In genomic region chr13:65613004-65613403, GRCh38 we compare ENCODE assay signal across 11 cellular contexts.
DNase-seq lines count a peak whose midpoint lies in the region; ATAC-seq, FAIRE-seq and TF ChIP-seq lines count a peak whose summit lies in the region.
"Had no signal": no experiment of that assay in that cellular context is flagged by ENCODE, and none has a peak within 500 bp of the region (broad histone marks: within the 10 kb centered on the region; RNA-seq: fewer than 3 reads in every experiment).

No MANE protein-coding gene starts in this region.

- in situ Hi-C loops in HepG2 (cut with HindIII; ENCODE audit: extremely low pct_ligation_motif_present, low pct_unique_long_range_greater_than_20kb): no loop called here

- no peaks in the 10 kb centered on the region for H3K27me3 Mint-ChIP-seq in naive thymus-derived CD4-positive, alpha-beta T cell

- H3K9me3 Mint-ChIP-seq in naive thymus-derived CD4-positive, alpha-beta T cell: peaks cover 0 to 21% (median 7%) of the 10 kb centered on the region in 11 donors

- no peaks in the 10 kb centered on the region for H3K79me1 ChIP-seq in H1 (ENCODE audit: low read depth, low read length)

- no peak overlapping the region for H4K91ac ChIP-seq in H1 (replicated peaks; ENCODE audit: insufficient read length, low read length)

- no peak overlapping the region for H4K5ac ChIP-seq in H1 (ENCODE audit: insufficient read length, low read depth, low read length)

- no peaks in the 10 kb centered on the region for H3K4me1 Mint-ChIP-seq in naive thymus-derived CD4-positive, alpha-beta T cell

- H3K56ac ChIP-seq in H1 (replicated peaks; ENCODE audit: insufficient read length, low read depth, low read length): no peak overlapping the region

- POLR2A ChIA-PET in HepG2 (lab: Yijun Ruan, JAX) (no interaction called here), H1 (lab: Charles Lee; ENCODE audit: partially characterized antibody) (no interaction called here)
- POLR2A ChIA-PET in naive thymus-derived CD4-positive, alpha-beta T cell (lab: Charles Lee): no interaction called here

- TF ChIP-seq POLR2A in HepG2 (IDR thresholded peaks at IDR 0.05; ENCODE audit: insufficient read depth in 1 of 2, low read depth in 2 of 2, low read length in 2 of 2) (no peak), right lobe of liver (IDR thresholded peaks at IDR 0.05) (no peak), H1 (IDR thresholded peaks at IDR 0.05; ENCODE audit: control extremely low read depth in 1 of 2, low read depth in 2 of 2, low read length in 2 of 2) (no peak)

- H3K9ac ChIP-seq in HepG2 (ENCODE audit: insufficient read depth, low read depth, low read length): no peak overlapping the region
- H3K9ac ChIP-seq in H1 (replicated peaks in 1 of 4; ENCODE audit: extremely low read depth in 1 of 4, low read depth in 3 of 4, low read length in 3 of 4): no peak overlapping the region
- H3K9ac ChIP-seq: KMS-11 had no signal

- H3K4me3 Mint-ChIP-seq in naive thymus-derived CD4-positive, alpha-beta T cell: no peak overlapping the region

- TF ChIP-seq CTCF in HepG2 (CRISPR knock-in tag; IDR thresholded peaks at IDR 0.05) (no peak), right lobe of liver (IDR thresholded peaks at IDR 0.05) (peak in 1 of 4 donors; percentile 22), LNCaP clone FGC (IDR thresholded peaks at IDR 0.05; ENCODE audit: control insufficient read depth, extremely low read depth, insufficient read depth) (peak; percentile 29), H1 (IDR thresholded peaks at IDR 0.05; ENCODE audit: control extremely low read depth in 1 of 3, insufficient read depth in 1 of 3, low read depth in 1 of 3, low read length in 3 of 3) (peak in 2 of 3 experiments; percentile 31 to 78; a peak in 2 of 4 replicates), hepatocyte (IDR thresholded peaks at IDR 0.05; ENCODE audit: poor library complexity) (no peak)

- H3K27me3 ChIP-seq in HepG2 (ENCODE audit: control insufficient read depth in 1 of 2, insufficient read depth in 2 of 2, low read length in 2 of 2) (no peaks in the 10 kb centered on the region), right lobe of liver (no peaks in the 10 kb centered on the region), H1 (replicated peaks in 1 of 4; ENCODE audit: control insufficient read depth in 3 of 4, extremely low read depth in 1 of 4, insufficient read depth in 3 of 4, low read length in 3 of 4) (no peaks in the 10 kb centered on the region), hepatocyte (no peaks in the 10 kb centered on the region)
- H3K27me3 ChIP-seq in naive thymus-derived CD4-positive, alpha-beta T cell (ENCODE audit: control insufficient read depth in 2 of 2, insufficient read depth in 2 of 2, low read length in 2 of 2): no peaks in the 10 kb centered on the region

- TF ChIP-seq EP300 in HepG2 (IDR thresholded peaks at IDR 0.05; ENCODE audit: low read depth in 2 of 2, low read length in 2 of 2): no peak
- TF ChIP-seq EP300 in HepG2 (CRISPR knock-in tag; IDR thresholded peaks at IDR 0.05; ENCODE audit: borderline replicate concordance): no peak
- TF ChIP-seq EP300 in H1 (IDR thresholded peaks at IDR 0.05; ENCODE audit: borderline replicate concordance in 1 of 2, low read depth in 2 of 2, low read length in 2 of 2): no peak

- no peak overlapping the region for H3K4me2 ChIP-seq in HepG2 (ENCODE audit: low read depth, low read length)
- no peak overlapping the region for H3K4me2 ChIP-seq in H1 (ENCODE audit: insufficient read depth in 1 of 2, low read depth in 2 of 2, low read length in 2 of 2)
- no peak overlapping the region for H3K4me2 ChIP-seq in hepatocyte
- H3K4me2 ChIP-seq: KMS-11 had no signal

- H3K23ac ChIP-seq in H1 (ENCODE audit: insufficient read length): no peak overlapping the region

- H3K4ac ChIP-seq in H1 (replicated peaks; ENCODE audit: insufficient read length, low read depth, low read length): no peak overlapping the region

- H3K4me1 ChIP-seq in HepG2 (ENCODE audit: insufficient read depth, low read length) (no peaks in the 10 kb centered on the region), right lobe of liver (no peaks in the 10 kb centered on the region), H1 (replicated peaks in 1 of 4; ENCODE audit: control insufficient read depth in 3 of 4, insufficient read depth in 4 of 4, low read length in 3 of 4) (no peaks in the 10 kb centered on the region), hepatocyte (ENCODE audit: insufficient read depth) (no peaks in the 10 kb centered on the region)
- H3K4me1 ChIP-seq in naive thymus-derived CD4-positive, alpha-beta T cell (ENCODE audit: control insufficient read depth in 2 of 2, insufficient read depth in 2 of 2, low read length in 2 of 2): no peaks in the 10 kb centered on the region

- peak; percentile 65 for ATAC-seq in HepG2
- ATAC-seq in right lobe of liver: no peak
- no peak for ATAC-seq in HG02678 (IDR thresholded peaks at IDR 0.05; ENCODE audit: unreplicated experiment)
- ATAC-seq in naive thymus-derived CD4-positive, alpha-beta T cell: no peak
- ATAC-seq: Right ventricle myocardium inferior had no signal

- no peaks in the 10 kb centered on the region for H3K36me3 Mint-ChIP-seq in naive thymus-derived CD4-positive, alpha-beta T cell

- H2BK5ac ChIP-seq in H1 (ENCODE audit: low read depth, low read length): no peak overlapping the region

- H3K9me2 ChIP-seq in hepatocyte (replicated peaks; ENCODE audit: insufficient read depth): no peaks in the 10 kb centered on the region

- H3K9me3 ChIP-seq in HepG2 (ENCODE audit: low read length) (no peaks in the 10 kb centered on the region), right lobe of liver (no peaks in the 10 kb centered on the region), H1 (ENCODE audit: insufficient read depth in 2 of 2, low read depth in 1 of 2, low read length in 1 of 2) (no peaks in the 10 kb centered on the region), hepatocyte (ENCODE audit: low read depth) (no peaks in the 10 kb centered on the region)
- no peaks in the 10 kb centered on the region for H3K9me3 ChIP-seq in naive thymus-derived CD4-positive, alpha-beta T cell (ENCODE audit: control insufficient read depth in 2 of 3, low read length in 3 of 3)

- no peaks in the 10 kb centered on the region for H4K20me1 ChIP-seq in HepG2 (ENCODE audit: insufficient read depth, low read length)
- no peaks in the 10 kb centered on the region for H4K20me1 ChIP-seq in H1 (replicated peaks in 1 of 2; ENCODE audit: control insufficient read depth in 1 of 2, insufficient read depth in 2 of 2, low read length in 2 of 2)
- no peaks in the 10 kb centered on the region for H4K20me1 ChIP-seq in hepatocyte (ENCODE audit: insufficient read depth, poor library complexity, severe bottlenecking)

- WGBS in HepG2 (ENCODE audit: low lambda C conversion rate): 3% methylated on average over 2 of the region's 2 CpGs
- 56% methylated on average over 2 of the region's 2 CpGs for WGBS in right lobe of liver (ENCODE audit: insufficient coverage, low coverage, low lambda C conversion rate, missing lambda C conversion rate)
- 81% methylated on average over 2 of the region's 2 CpGs; no CpG with 5 or more reads in 1 of the 2 experiments for WGBS in H1 (ENCODE audit: extremely low coverage in 1 of 2, insufficient coverage in 1 of 2, insufficient read length in 1 of 2, insufficient replicate concordance in 2 of 2, low coverage in 1 of 2, low lambda C conversion rate in 2 of 2, missing lambda C conversion rate in 1 of 2), 2 experiments
- 73% methylated on average over 2 of the region's 2 CpGs for WGBS in hepatocyte (ENCODE audit: low lambda C conversion rate, missing lambda C conversion rate)

- no peak overlapping the region for H3K27ac ChIP-seq in HepG2 (ENCODE audit: extremely low read length, insufficient read depth, low read length)
- H3K27ac ChIP-seq in right lobe of liver: no peak overlapping the region
- no peak overlapping the region for H3K27ac ChIP-seq in H1 (ENCODE audit: low read depth, low read length)
- no peak overlapping the region for H3K27ac ChIP-seq in hepatocyte
- no peak overlapping the region for H3K27ac ChIP-seq in naive thymus-derived CD4-positive, alpha-beta T cell (ENCODE audit: low read depth, low read length)
- H3K27ac ChIP-seq: KMS-11 had no signal

- H3K36me3 ChIP-seq in HepG2 (replicated peaks in 1 of 2; ENCODE audit: control insufficient read depth in 1 of 2, insufficient read depth in 2 of 2, low read length in 2 of 2) (no peaks in the 10 kb centered on the region), right lobe of liver (no peaks in the 10 kb centered on the region), H1 (ENCODE audit: control insufficient read depth in 2 of 4, insufficient read depth in 4 of 4, low read length in 3 of 4) (no peaks in the 10 kb centered on the region), hepatocyte (replicated peaks; ENCODE audit: insufficient read depth, low read depth) (no peaks in the 10 kb centered on the region)
- no peaks in the 10 kb centered on the region for H3K36me3 ChIP-seq in naive thymus-derived CD4-positive, alpha-beta T cell (ENCODE audit: control insufficient read depth in 2 of 3, insufficient read depth in 3 of 3, low read length in 3 of 3)

- H2BK120ac ChIP-seq in H1 (replicated peaks; ENCODE audit: low read depth, low read length): no peak overlapping the region

- H3K14ac ChIP-seq in H1 (ENCODE audit: insufficient read length): no peak overlapping the region

- no peak overlapping the region for H3K4me3 ChIP-seq in HepG2 (replicated peaks in 1 of 3; ENCODE audit: insufficient read depth in 1 of 3, low read depth in 2 of 3, low read length in 3 of 3)
- H3K4me3 ChIP-seq in right lobe of liver: no peak overlapping the region
- no peak overlapping the region for H3K4me3 ChIP-seq in LNCaP clone FGC (ENCODE audit: low read depth, low read length)
- no peak overlapping the region for H3K4me3 ChIP-seq in H1 (ENCODE audit: extremely low read depth in 1 of 4, insufficient read depth in 2 of 4, low read depth in 3 of 4, low read length in 4 of 4)
- no peak overlapping the region for H3K4me3 ChIP-seq in hepatocyte
- no peak overlapping the region for H3K4me3 ChIP-seq in naive thymus-derived CD4-positive, alpha-beta T cell (ENCODE audit: low read length)

- H3K23me2 ChIP-seq in H1 (ENCODE audit: low read depth, low read length): no peaks in the 10 kb centered on the region

- no peak overlapping the region for H2AFZ ChIP-seq in HepG2 (ENCODE audit: low read length)
- 0 out of 2 replicates have a peak overlapping the region, but pooled peaks have one; percentile 20 for H2AFZ ChIP-seq in H1 (ENCODE audit: low read length)
- H2AFZ ChIP-seq in hepatocyte: no peak overlapping the region

- H3K79me2 ChIP-seq in HepG2 (ENCODE audit: insufficient read depth, low read length) (no peaks in the 10 kb centered on the region), H1 (ENCODE audit: control insufficient read depth in 1 of 2, insufficient read depth in 2 of 2, low read length in 2 of 2) (no peaks in the 10 kb centered on the region), hepatocyte (no peaks in the 10 kb centered on the region)

- H3K18ac ChIP-seq in H1 (ENCODE audit: extremely low read depth, low read length): no peak overlapping the region

- peak; percentile 2 for DNase-seq in HepG2 (ENCODE audit: low spot score)
- DNase-seq in right lobe of liver: no peak
- no peak for DNase-seq in LNCaP clone FGC (ENCODE audit: low read depth)
- DNase-seq in H1 (ENCODE audit: low read depth in 1 of 2, low spot score in 2 of 2): peak in 1 of 2 experiments; percentile 46
- no peak for DNase-seq in hepatocyte (ENCODE audit: low spot score)
- DNase-seq in naive thymus-derived CD4-positive, alpha-beta T cell: no peak
- DNase-seq in effector CD4-positive, alpha-beta T cell: no peak

- intact Hi-C loops in HepG2 (cut with micrococcal nuclease; ENCODE audit: unreplicated experiment): no loop called here
- intact Hi-C loops in right lobe of liver (cut with DNase I): no loop called here
- intact Hi-C loops in naive thymus-derived CD4-positive, alpha-beta T cell (cut with micrococcal nuclease): loop anchor here in 1 of 2 donors (5.0 kb wide), 1 partner anchor 1624 kb away; no protein-coding TSS in a partner anchor

- no peak overlapping the region for H2BK12ac ChIP-seq in H1 (ENCODE audit: low read depth, low read length)

- FAIRE-seq in HepG2 (lab: Jason Lieb, UNC): no peak
- FAIRE-seq in H1 (lab: Jason Lieb, UNC): peak; percentile 74
- FAIRE-seq: astrocyte had no signal

- H2BK15ac ChIP-seq in H1 (ENCODE audit: low read length): no peak overlapping the region

- no peak overlapping the region for H2AK5ac ChIP-seq in H1 (ENCODE audit: low read depth, low read length)

- no TSS peak for BruUV-seq in HepG2 (replicated peaks; lab: Mats Ljungman, UMichigan)

- no peak for TF ChIP-seq RAD21 in HepG2 (CRISPR knock-in tag; IDR thresholded peaks at IDR 0.05)
- TF ChIP-seq RAD21 in H1 (IDR thresholded peaks at IDR 0.05 in 1 of 2, conservative IDR thresholded peaks at IDR 0.05 in 1 of 2; ENCODE audit: low read depth in 2 of 2, low read length in 2 of 2): peak; percentile 50 to 59

- H2BK20ac ChIP-seq in H1 (ENCODE audit: low read length): no peak overlapping the region

- no peak overlapping the region for H3K27ac Mint-ChIP-seq in naive thymus-derived CD4-positive, alpha-beta T cell

- CTCF ChIA-PET in HepG2 (lab: Yijun Ruan, JAX; ENCODE audit: low intra/inter-chr PET ratio, low total read pairs): no interaction called here
- CTCF ChIA-PET in H1 (lab: Charles Lee; ENCODE audit: partially characterized antibody): interaction anchor here (0.6 to 1.7 kb wide), 12 partner anchors 9 to 375 kb away, joined by 3 to 4 read pairs (median 3); no protein-coding TSS in a partner anchor
- CTCF ChIA-PET in naive thymus-derived CD4-positive, alpha-beta T cell (lab: Charles Lee): no interaction called here

- no peak overlapping the region for H4K8ac ChIP-seq in H1 (ENCODE audit: extremely low read depth, insufficient read depth, low read length)

Comparison
In these comparisons a context has a peak if more than half of its experiments do, and no peak if none do; other contexts are left out.
1. CTCF ChIP-seq: peak in LNCaP clone FGC (single experiment) and H1 (2 of 3); none in HepG2 (single experiment) and hepatocyte (single experiment).
2. Of the 41 proteins assayed by ChIP-seq in both HepG2 and H1: peak only in HepG2: none; only in H1: CTCF and RAD21; in both: none; in neither: 39.